Comparison of ENCODE assay signal across 10 cellular contexts in genomic region chrX:12949205-12949926, GRCh38. TPM values are rescaled to one million over a fixed set of nuclear protein-coding genes. Genes with fewer than 3 reads are reported as not detected.
DNase-seq lines count a peak whose midpoint lies in the region; ATAC-seq and TF ChIP-seq lines count a peak whose summit lies in the region.
"Had no signal": no experiment of that assay in that cellular context is flagged by ENCODE, and none has a peak within 500 bp of the region (broad histone marks: within the 10 kb centered on the region; RNA-seq: fewer than 3 reads in every experiment).

No MANE protein-coding gene starts in this region.

- H3K9me3 Mint-ChIP-seq in activated naive CD4-positive, alpha-beta T cell treated with anti-CD3 and anti-CD28 coated beads, Interleukin-2, amount 10 ng/mL, durations not matched to agents 7 days and 5 days, result no peaks in the 10 kb centered on the region
- H3K9me3 Mint-ChIP-seq in activated naive CD8-positive, alpha-beta T cell treated with anti-CD3 and anti-CD28 coated beads, Interleukin-2, amount 10 ng/mL, durations not matched to agents 7 days and 5 days, result no peaks in the 10 kb centered on the region
- no peaks in the 10 kb centered on the region for H3K9me3 Mint-ChIP-seq in type B pancreatic cell

- peaks cover 6 to 36% of the 10 kb centered on the region in 2 donors for H3K4me1 ChIP-seq in left lung

- H3K27ac ChIP-seq in left lung, result peak overlapping the region; percentile 77

- H3K27me3 Mint-ChIP-seq in activated naive CD4-positive, alpha-beta T cell treated with anti-CD3 and anti-CD28 coated beads, Interleukin-2, amount 10 ng/mL, durations not matched to agents 7 days and 5 days, result no peaks in the 10 kb centered on the region
- H3K27me3 Mint-ChIP-seq in activated naive CD8-positive, alpha-beta T cell treated with anti-CD3 and anti-CD28 coated beads, Interleukin-2, amount 10 ng/mL, durations not matched to agents 7 days and 5 days, result no peaks in the 10 kb centered on the region
- H3K27me3 Mint-ChIP-seq in type B pancreatic cell, result no peaks in the 10 kb centered on the region

- intact Hi-C loops in left lung (cut with DNase I), result loop anchor here in 1 of 2 donors (5.0 kb wide), 1 partner anchor 538 kb away; no protein-coding TSS in a partner anchor

- H3K36me3 ChIP-seq in left lung, result no peaks in the 10 kb centered on the region

- CTCF ChIA-PET in activated naive CD4-positive, alpha-beta T cell treated with anti-CD3 and anti-CD28 coated beads, Interleukin-2, amount 10 ng/mL, durations not matched to agents 7 days and 5 days (lab: Charles Lee), result interaction anchor here (1.6 to 8.0 kb wide), 7 partner anchors 19 to 539 kb away, joined by 8 to 100 read pairs (median 12); partner anchors contain the start of gene TMSB4X

- H3K4me3 Mint-ChIP-seq in activated naive CD4-positive, alpha-beta T cell treated with anti-CD3 and anti-CD28 coated beads, Interleukin-2, amount 10 ng/mL, durations not matched to agents 7 days and 5 days, result peak overlapping the region; percentile 79
- peak overlapping the region; percentile 97 for H3K4me3 Mint-ChIP-seq in activated naive CD8-positive, alpha-beta T cell treated with anti-CD3 and anti-CD28 coated beads, Interleukin-2, amount 10 ng/mL, durations not matched to agents 7 days and 5 days
- H3K4me3 Mint-ChIP-seq in type B pancreatic cell, result no peak overlapping the region

- H3K4me3 ChIP-seq in left lung, result no peak overlapping the region

- H3K9me3 ChIP-seq in left lung, result no peaks in the 10 kb centered on the region

- TF ChIP-seq CTCF in left lung (IDR thresholded peaks at IDR 0.05) (no peak), type B pancreatic cell (conservative IDR thresholded peaks at IDR 0.05) (no peak)

- no peaks in the 10 kb centered on the region for H3K27me3 ChIP-seq in left lung

- DNase-seq in activated naive CD4-positive, alpha-beta T cell treated with anti-CD3 and anti-CD28 coated beads, Interleukin-2, amount 10 ng/mL, durations not matched to agents 7 days and 5 days, result no peak
- no peak for DNase-seq in activated naive CD4-positive, alpha-beta T cell treated with anti-CD3 and anti-CD28 coated beads, Interleukin-2, amount 50 U/mL, for 16 hours
- no peak for DNase-seq in activated naive CD8-positive, alpha-beta T cell treated with anti-CD3 and anti-CD28 coated beads, Interleukin-2, amount 10 ng/mL, durations not matched to agents 7 days and 5 days
- DNase-seq in left lung (no peak), type B pancreatic cell (ENCODE audit: extremely low spot score, unreplicated experiment) (no peak), left lobe of liver (ENCODE audit: low spot score) (no peak), erythroblast (lab: John Stamatoyannopoulos, UW) (no peak)
- DNase-seq in stimulated activated CD4-positive, alpha-beta T cell treated with anti-CD3 and anti-CD28 coated beads, Interleukin-12 subunit alpha, Interleukin-12 subunit beta, amount 100 ng/mL, for 4 hours, result no peak

- no peak for TF ChIP-seq POLR2A in erythroblast (IDR thresholded peaks at IDR 0.05; ENCODE audit: low read length)

- H3K27ac Mint-ChIP-seq in activated naive CD4-positive, alpha-beta T cell treated with anti-CD3 and anti-CD28 coated beads, Interleukin-2, amount 10 ng/mL, durations not matched to agents 7 days and 5 days, result peak overlapping the region; percentile 97
- peak overlapping the region; percentile 95 for H3K27ac Mint-ChIP-seq in activated naive CD8-positive, alpha-beta T cell treated with anti-CD3 and anti-CD28 coated beads, Interleukin-2, amount 10 ng/mL, durations not matched to agents 7 days and 5 days
- H3K27ac Mint-ChIP-seq in type B pancreatic cell, result peak overlapping the region; percentile 98

- H3K36me3 Mint-ChIP-seq in activated naive CD4-positive, alpha-beta T cell treated with anti-CD3 and anti-CD28 coated beads, Interleukin-2, amount 10 ng/mL, durations not matched to agents 7 days and 5 days, result no peaks in the 10 kb centered on the region
- no peaks in the 10 kb centered on the region for H3K36me3 Mint-ChIP-seq in activated naive CD8-positive, alpha-beta T cell treated with anti-CD3 and anti-CD28 coated beads, Interleukin-2, amount 10 ng/mL, durations not matched to agents 7 days and 5 days
- no peaks in the 10 kb centered on the region for H3K36me3 Mint-ChIP-seq in type B pancreatic cell

- peaks cover 75% of the 10 kb centered on the region for H3K4me1 Mint-ChIP-seq in activated naive CD4-positive, alpha-beta T cell treated with anti-CD3 and anti-CD28 coated beads, Interleukin-2, amount 10 ng/mL, durations not matched to agents 7 days and 5 days
- H3K4me1 Mint-ChIP-seq in activated naive CD8-positive, alpha-beta T cell treated with anti-CD3 and anti-CD28 coated beads, Interleukin-2, amount 10 ng/mL, durations not matched to agents 7 days and 5 days, result peaks cover 53% of the 10 kb centered on the region
- H3K4me1 Mint-ChIP-seq in type B pancreatic cell (ENCODE audit: unreplicated experiment), result peaks cover 22% of the 10 kb centered on the region

- POLR2A ChIA-PET in activated naive CD8-positive, alpha-beta T cell treated with anti-CD3 and anti-CD28 coated beads, Interleukin-2, amount 10 ng/mL, durations not matched to agents 7 days and 5 days (lab: Charles Lee), result interaction anchor here (1.5 to 16.4 kb wide), 7 partner anchors 11 to 142 kb away, joined by 4 to 942 read pairs (median 8); partner anchors contain the start of gene TMSB4X

- ATAC-seq in activated naive CD8-positive, alpha-beta T cell treated with anti-CD3 and anti-CD28 coated beads, Interleukin-2, amount 10 ng/mL, durations not matched to agents 7 days and 5 days (ENCODE audit: low read depth), result no peak
- ATAC-seq in left lung, result no peak
- ATAC-seq in left lobe of liver, result no peak

RNA-seq across cellular contexts. Expression of gene TMSB4X, which starts 25.5 kb away (rescaled TPM):
- 1,000 to 10,000 TPM; 8,001 to 8,464 TPM for total RNA-seq in activated naive CD8-positive, alpha-beta T cell treated with anti-CD3 and anti-CD28 coated beads, Interleukin-2, amount 10 ng/mL, durations not matched to agents 7 days and 5 days
- total RNA-seq in left lung (1,000 to 10,000 TPM; 4,574 to 4,791 TPM), type B pancreatic cell (ENCODE audit: low replicate concordance) (1,981 and 2,322 TPM in 2 replicates), left lobe of liver (442 TPM)
- total RNA-seq: SK-MEL-5 had no signal

RNA-seq across cellular contexts. Expression of gene TLR8, which starts 42.9 kb away (rescaled TPM):
- total RNA-seq in activated naive CD8-positive, alpha-beta T cell treated with anti-CD3 and anti-CD28 coated beads, Interleukin-2, amount 10 ng/mL, durations not matched to agents 7 days and 5 days, result under 1 TPM; 0.11 to 0.17 TPM
- 10 to 100 TPM in 1 of 2 donors, 1 to 10 TPM in 1; 5.7 to 24.6 TPM for total RNA-seq in left lung
- not detected in 2 replicates for total RNA-seq in type B pancreatic cell (ENCODE audit: low replicate concordance)
- total RNA-seq in left lobe of liver, result 0.20 TPM
- total RNA-seq: glomerular endothelial cell, SK-MEL-5 had no signal
